ENCODE assay signal across 1 cellular context in genomic region chr5:172456076-172456800, GRCh38.
TF ChIP-seq lines count a peak whose summit lies in the region.

No MANE protein-coding gene starts in this region.

TF ChIP-seq in SK-N-SH, 30 proteins besides CTCF, POLR2A, EP300 and RAD21 (continued from another document):
- TF ChIP-seq PBX3 (IDR thresholded peaks at IDR 0.05) (no peak), TEAD4 (IDR thresholded peaks at IDR 0.05; ENCODE audit: borderline replicate concordance, insufficient read depth) (no peak), MAX (IDR thresholded peaks at IDR 0.05; ENCODE audit: low read depth) (no peak), MEF2A (IDR thresholded peaks at IDR 0.05; ENCODE audit: borderline replicate concordance, low read depth) (no peak), RXRA (IDR thresholded peaks at IDR 0.05; ENCODE audit: borderline replicate concordance, low read depth) (no peak), REST (IDR thresholded peaks at IDR 0.05; ENCODE audit: low read depth, low read length) (no peak), EZH2phosphoT487 (IDR thresholded peaks at IDR 0.05; ENCODE audit: borderline replicate concordance, low read depth) (no peak)
